Comparison of ENCODE assay signal across 9 cellular contexts in the genomic region with DNA sequence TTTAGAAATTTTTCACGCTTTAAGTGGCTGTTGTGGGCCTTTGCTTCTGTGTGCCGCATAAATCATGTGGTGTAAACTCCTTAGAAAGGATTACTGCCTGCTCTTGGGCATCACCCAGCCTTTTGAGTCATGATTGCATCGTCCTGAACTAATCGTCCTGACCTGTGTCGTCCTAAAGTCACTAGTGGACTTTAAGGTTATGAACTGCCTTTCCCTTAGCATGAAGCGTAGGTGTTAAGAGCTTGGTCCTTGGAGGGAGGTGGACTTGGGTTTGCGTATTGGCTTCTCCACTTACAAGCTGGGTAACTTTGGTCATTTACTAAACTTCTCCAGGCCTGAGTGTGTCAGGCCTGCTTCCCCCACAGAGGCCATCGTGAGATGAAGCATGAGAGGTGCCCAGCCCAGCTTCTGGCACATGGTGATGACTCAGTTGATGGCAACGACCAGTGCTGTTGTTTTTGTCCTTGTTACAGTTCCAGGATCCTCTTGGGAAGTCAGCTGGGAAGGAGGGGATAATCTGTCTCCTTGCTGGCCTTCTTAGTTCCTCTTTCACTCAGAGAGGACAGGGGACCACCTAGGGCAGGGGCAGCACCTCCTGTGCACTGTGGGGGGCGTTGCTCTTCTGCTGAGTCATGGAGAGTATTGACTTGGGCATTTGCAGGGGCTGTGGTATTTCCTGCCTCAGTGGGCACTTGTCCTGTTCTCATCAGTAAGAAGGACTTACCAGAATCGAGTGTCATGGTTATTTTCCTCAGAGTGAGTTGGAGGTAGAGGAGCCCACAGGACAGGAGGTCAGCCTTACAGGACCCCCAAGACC. TPM values are rescaled to one million over a fixed set of nuclear protein-coding genes. Genes with fewer than 3 reads are reported as not detected.
DNase-seq lines count a peak whose midpoint lies in the region; ATAC-seq, FAIRE-seq and TF ChIP-seq lines count a peak whose summit lies in the region.
"Had no signal": no experiment of that assay in that cellular context is flagged by ENCODE, and none has a peak within 500 bp of the region (broad histone marks: within the 10 kb centered on the region; RNA-seq: fewer than 3 reads in every experiment).

No MANE protein-coding gene starts in this region.

- H3K79me2 ChIP-seq in endothelial cell of umbilical vein (ENCODE audit: control insufficient read depth, insufficient read depth, low read length): no peaks in the 10 kb centered on the region
- H3K79me2 ChIP-seq in osteoblast (ENCODE audit: insufficient read depth, low read length): peaks cover 5% of the 10 kb centered on the region

- ATAC-seq in HG03378 (IDR thresholded peaks at IDR 0.05; ENCODE audit: unreplicated experiment) (no peak), GM19324 (IDR thresholded peaks at IDR 0.05; ENCODE audit: low FRiP score, unreplicated experiment) (no peak)

- dilution Hi-C loops in endothelial cell of umbilical vein (cut with MboI; ENCODE audit: extremely low pct_ligation_motif_present, low sequenced_read_pairs): no loop called here

- H4K20me1 ChIP-seq in endothelial cell of umbilical vein (replicated peaks; ENCODE audit: control insufficient read depth, extremely low read depth, insufficient read depth, low read length) (no peaks in the 10 kb centered on the region), osteoblast (ENCODE audit: insufficient read depth, low read length) (no peaks in the 10 kb centered on the region)

- TF ChIP-seq CTCF in endothelial cell of umbilical vein (IDR thresholded peaks at IDR 0.05; ENCODE audit: extremely low read depth in 1 of 2, insufficient read depth in 1 of 2, low read depth in 1 of 2, low read length in 2 of 2): no peak
- TF ChIP-seq CTCF in osteoblast (IDR thresholded peaks at IDR 0.05; ENCODE audit: extremely low read depth, low read depth, low read length): no peak

- H3K9ac ChIP-seq in endothelial cell of umbilical vein (replicated peaks; ENCODE audit: extremely low read depth, insufficient read depth, low read length): no peak overlapping the region

- H2AFZ ChIP-seq in endothelial cell of umbilical vein (ENCODE audit: low read depth, low read length) (no peak overlapping the region), osteoblast (ENCODE audit: low read length) (peak overlapping the region; percentile 9)

- FAIRE-seq in endothelial cell of umbilical vein (lab: Jason Lieb, UNC): no peak

- CTCF ChIA-PET in endothelial cell of umbilical vein (lab: Charles Lee): interaction anchor here (0.8 to 1.7 kb wide), 3 partner anchors 10 to 118 kb away, joined by 4 to 6 read pairs (median 4); no protein-coding TSS in a partner anchor

- POLR2A ChIA-PET in endothelial cell of umbilical vein (lab: Charles Lee): no interaction called here

- H3K9me3 ChIP-seq in endothelial cell of umbilical vein (replicated peaks; ENCODE audit: control insufficient read depth, insufficient read depth, low read length) (no peaks in the 10 kb centered on the region), osteoblast (ENCODE audit: low read depth, low read length) (no peaks in the 10 kb centered on the region)

- peaks cover 9% of the 10 kb centered on the region for H3K4me1 ChIP-seq in endothelial cell of umbilical vein (ENCODE audit: control insufficient read depth, extremely low read depth, insufficient read depth, low read length)
- H3K4me1 ChIP-seq in osteoblast (ENCODE audit: insufficient read depth, low read length): peaks cover 22% of the 10 kb centered on the region

- BruUV-seq in endothelial cell of umbilical vein (replicated peaks; lab: Mats Ljungman, UMichigan): no TSS peak

- H3K27me3 ChIP-seq in endothelial cell of umbilical vein (ENCODE audit: control insufficient read depth in 2 of 2, insufficient read depth in 2 of 2, low read length in 2 of 2) (no peaks in the 10 kb centered on the region), osteoblast (ENCODE audit: insufficient read depth, low read length) (no peaks in the 10 kb centered on the region)

- intact Hi-C loops in endothelial cell of umbilical vein (cut with micrococcal nuclease): no loop called here

- H3K4me2 ChIP-seq in endothelial cell of umbilical vein (ENCODE audit: insufficient read depth, low read length) (no peak overlapping the region), osteoblast (ENCODE audit: insufficient read depth, low read length) (peak overlapping the region; percentile 35)

- H3K27ac ChIP-seq in endothelial cell of umbilical vein (ENCODE audit: insufficient read depth, low read depth, low read length) (peak overlapping the region; percentile 29), osteoblast (ENCODE audit: low read depth, low read length) (peak overlapping the region; percentile 78)

- H3K4me3 ChIP-seq in endothelial cell of umbilical vein (replicated peaks in 1 of 3; ENCODE audit: insufficient read depth in 1 of 3, low read depth in 1 of 3, low read length in 3 of 3) (no peak overlapping the region), osteoblast (ENCODE audit: insufficient read depth, low read length) (no peak overlapping the region)

- H3K36me3 ChIP-seq in endothelial cell of umbilical vein (ENCODE audit: control insufficient read depth in 2 of 2, extremely low read depth in 1 of 2, insufficient read depth in 2 of 2, low read length in 2 of 2) (peaks cover 3 to 10% of the 10 kb centered on the region in 2 experiments), osteoblast (ENCODE audit: insufficient read depth, low read length) (peaks cover 10% of the 10 kb centered on the region)

- no peaks in the 10 kb centered on the region for H3K9me1 ChIP-seq in endothelial cell of umbilical vein (replicated peaks; ENCODE audit: control insufficient read depth, extremely low read depth, insufficient read depth, low read length)

- no peak for TF ChIP-seq POLR2A in endothelial cell of umbilical vein (IDR thresholded peaks at IDR 0.05; ENCODE audit: low read depth, low read length)

- peak; percentile 46 for DNase-seq in CD1c-positive myeloid dendritic cell (ENCODE audit: extremely low spot score)
- peak; percentile 31 for DNase-seq in NCI-H69 (lab: John Stamatoyannopoulos, UW)
- DNase-seq in endothelial cell of umbilical vein (ENCODE audit: low read depth, low spot score): peak; percentile 50
- peak; percentile 93 for DNase-seq in osteoblast (ENCODE audit: insufficient read length, low spot score, missing footprints)
- no peak for DNase-seq in NCI-H146 treated with DMSO at 0.1 percent for 48 hours (lab: John Stamatoyannopoulos, UW; ENCODE audit: unreplicated experiment)
- no peak for DNase-seq in 8988T
- DNase-seq: DND-41 had no signal

TF ChIP-seq in endothelial cell of umbilical vein, 7 proteins besides CTCF, POLR2A, EP300 and RAD21:
- TF ChIP-seq FOS (IDR thresholded peaks at IDR 0.05; ENCODE audit: borderline replicate concordance, insufficient read depth, low read length): peak; percentile 71
- peak; percentile 71 for TF ChIP-seq MYC (IDR thresholded peaks at IDR 0.05; ENCODE audit: low read depth, low read length)
- TF ChIP-seq GATA2 (IDR thresholded peaks at IDR 0.05; ENCODE audit: insufficient read depth, insufficient read length, low read depth, low read length): no peak
- TF ChIP-seq, protein P1, sequence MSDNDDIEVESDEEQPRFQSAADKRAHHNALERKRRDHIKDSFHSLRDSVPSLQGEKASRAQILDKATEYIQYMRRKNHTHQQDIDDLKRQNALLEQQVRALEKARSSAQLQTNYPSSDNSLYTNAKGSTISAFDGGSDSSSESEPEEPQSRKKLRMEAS (IDR thresholded peaks at IDR 0.05; ENCODE audit: insufficient read depth, insufficient read length): peak; percentile 63

RNA-seq across cellular contexts. Expression of a gene that starts 54.2 kb away (rescaled TPM):
- total RNA-seq in endothelial cell of umbilical vein (68.3 and 77.4 TPM in 2 replicates), osteoblast (43.0 and 49.9 TPM in 2 replicates)
- polyA plus RNA-seq in endothelial cell of umbilical vein: 52.2 and 53.6 TPM in 2 replicates
- 45.3 and 45.6 TPM in 2 replicates for polyA plus RNA-seq in endothelial cell of umbilical vein (2011; cell fraction: cytosol; rRNA removed)
- 22.4 and 24.6 TPM in 2 replicates for polyA plus RNA-seq in endothelial cell of umbilical vein (2011; cell fraction: nucleus; rRNA removed)
- 55.3 and 55.8 TPM in 2 replicates for polyA plus RNA-seq in endothelial cell of umbilical vein (2012)
- 41.3 and 49.0 TPM in 2 replicates for polyA minus RNA-seq in endothelial cell of umbilical vein
- 47.2 TPM for polyA minus RNA-seq in endothelial cell of umbilical vein (2011; cell fraction: cytosol; rRNA and poly(A)+ RNA removed)
- 9.4 and 10.8 TPM in 2 replicates for polyA minus RNA-seq in endothelial cell of umbilical vein (2011; cell fraction: nucleus; rRNA and poly(A)+ RNA removed)

Comparison
In these comparisons a context has a peak if more than half of its experiments do, and no peak if none do; other contexts are left out.
1. DNase-seq: peak in CD1c-positive myeloid dendritic cell (single experiment), NCI-H69 (single experiment), endothelial cell of umbilical vein (single experiment) and osteoblast (single experiment); none in NCI-H146 treated with DMSO at 0.1 percent for 48 hours (single experiment) and 8988T (single experiment).